In genomic region chr4:77433102-77433733, GRCh38 we compare ENCODE assay signal across 8 cellular contexts.
A peak's percentile ranks its signal among the peaks of the same experiment; 100 is the strongest.
DNase-seq lines count a peak whose midpoint lies in the region; ATAC-seq and TF ChIP-seq lines count a peak whose summit lies in the region.

No MANE protein-coding gene starts in this region.

- H3K27me3 ChIP-seq in heart left ventricle (no peaks in the 10 kb centered on the region), sigmoid colon (no peaks in the 10 kb centered on the region)

- ATAC-seq in GM18861 (IDR thresholded peaks at IDR 0.05; ENCODE audit: unreplicated experiment) (peak; percentile 93), HG03097 (IDR thresholded peaks at IDR 0.05; ENCODE audit: low FRiP score, unreplicated experiment) (peak; percentile 83), heart left ventricle (peak in 3 of 4 donors; percentile 59 to 85 (median 80))

- peaks cover 8% of the 10 kb centered on the region for H3K4me1 Mint-ChIP-seq in activated T-helper 1 cell treated with anti-CD3 and anti-CD28 coated beads, Interleukin-12 subunit alpha, Interleukin-12 subunit beta, Interleukin-2, Interleukin-4 antibody, amounts not matched to agents 30 ng/mL and 10 ng/mL and 1 ng/mL, durations not matched to agents 14 hours and 24 hours and 36 hours (ENCODE audit: low read depth)

- DNase-seq in COLO829 (ENCODE audit: low spot score) (peak; percentile 74), NCI-H2227 treated with DMSO at 0.1 percent for 48 hours (lab: John Stamatoyannopoulos, UW) (peak; percentile 23), heart left ventricle (peak in 1 of 5 donors; percentile 23), sigmoid colon (no peak), T1000 (lab: John Stamatoyannopoulos, UW) (no peak)
- DNase-seq in activated T-helper 1 cell treated with anti-CD3 and anti-CD28 coated beads, Interleukin-12 subunit alpha, Interleukin-12 subunit beta, Interleukin-2, Interleukin-4 antibody, amounts not matched to agents 30 ng/mL and 10 ng/mL and 1 ng/mL, durations not matched to agents 14 hours and 24 hours and 36 hours (ENCODE audit: low spot score), result peak; percentile 4

- no peaks in the 10 kb centered on the region for H3K27me3 Mint-ChIP-seq in activated T-helper 1 cell treated with anti-CD3 and anti-CD28 coated beads, Interleukin-12 subunit alpha, Interleukin-12 subunit beta, Interleukin-2, Interleukin-4 antibody, amounts not matched to agents 30 ng/mL and 10 ng/mL and 1 ng/mL, durations not matched to agents 14 hours and 24 hours and 36 hours (ENCODE audit: insufficient read depth)

- WGBS in heart left ventricle, 4 donors, result 0 to 3% (median 1%) methylated on average over 2 of the region's 2 CpGs
- WGBS in sigmoid colon, 2 donors, result 0 to 1% methylated on average over 2 of the region's 2 CpGs

- H3K36me3 Mint-ChIP-seq in activated T-helper 1 cell treated with anti-CD3 and anti-CD28 coated beads, Interleukin-12 subunit alpha, Interleukin-12 subunit beta, Interleukin-2, Interleukin-4 antibody, amounts not matched to agents 30 ng/mL and 10 ng/mL and 1 ng/mL, durations not matched to agents 14 hours and 24 hours and 36 hours (ENCODE audit: low read depth), result no peaks in the 10 kb centered on the region

- no peak overlapping the region for H3K4me3 Mint-ChIP-seq in activated T-helper 1 cell treated with anti-CD3 and anti-CD28 coated beads, Interleukin-12 subunit alpha, Interleukin-12 subunit beta, Interleukin-2, Interleukin-4 antibody, amounts not matched to agents 30 ng/mL and 10 ng/mL and 1 ng/mL, durations not matched to agents 14 hours and 24 hours and 36 hours

- TF ChIP-seq POLR2A in heart left ventricle (IDR thresholded peaks at IDR 0.05) (no peak), sigmoid colon (IDR thresholded peaks at IDR 0.05) (no peak)

- H3K9me3 ChIP-seq in heart left ventricle (no peaks in the 10 kb centered on the region), sigmoid colon (no peaks in the 10 kb centered on the region)

- no peak for TF ChIP-seq EP300 in sigmoid colon (IDR thresholded peaks at IDR 0.05)

- no peak overlapping the region for H3K27ac Mint-ChIP-seq in activated T-helper 1 cell treated with anti-CD3 and anti-CD28 coated beads, Interleukin-12 subunit alpha, Interleukin-12 subunit beta, Interleukin-2, Interleukin-4 antibody, amounts not matched to agents 30 ng/mL and 10 ng/mL and 1 ng/mL, durations not matched to agents 14 hours and 24 hours and 36 hours

- H3K36me3 ChIP-seq in heart left ventricle, result no peaks in the 10 kb centered on the region
- H3K36me3 ChIP-seq in sigmoid colon, result no peaks in the 10 kb centered on the region

- intact Hi-C loops in activated T-helper 1 cell treated with anti-CD3 and anti-CD28 coated beads, Interleukin-12 subunit alpha, Interleukin-12 subunit beta, Interleukin-2, Interleukin-4 antibody, amounts not matched to agents 30 ng/mL and 10 ng/mL and 1 ng/mL, durations not matched to agents 14 hours and 24 hours and 36 hours (cut with micrococcal nuclease), result loop anchor here (1.0 to 5.0 kb wide), 5 partner anchors 48 to 192 kb away; no protein-coding TSS in a partner anchor
- intact Hi-C loops in heart left ventricle (cut with DNase I), result loop anchor here (1.0 to 10.0 kb wide), 7 partner anchors 46 to 198 kb away; no protein-coding TSS in a partner anchor
- intact Hi-C loops in sigmoid colon (cut with DNase I), result no loop called here

- peak; percentile 39 to 74 (median 58) for TF ChIP-seq CTCF in heart left ventricle (IDR thresholded peaks at IDR 0.05)
- peak in 3 of 4 experiments; percentile 26 to 47 (median 46) for TF ChIP-seq CTCF in sigmoid colon (IDR thresholded peaks at IDR 0.05)

- no peaks in the 10 kb centered on the region for H3K9me3 Mint-ChIP-seq in activated T-helper 1 cell treated with anti-CD3 and anti-CD28 coated beads, Interleukin-12 subunit alpha, Interleukin-12 subunit beta, Interleukin-2, Interleukin-4 antibody, amounts not matched to agents 30 ng/mL and 10 ng/mL and 1 ng/mL, durations not matched to agents 14 hours and 24 hours and 36 hours

- H3K4me3 ChIP-seq in heart left ventricle, result peak overlapping the region in 1 of 12 donors; percentile 25
- no peak overlapping the region for H3K4me3 ChIP-seq in sigmoid colon

- H3K27ac ChIP-seq in heart left ventricle (peak overlapping the region in 2 of 12 donors; percentile 9 to 31), sigmoid colon (no peak overlapping the region)

- H3K4me1 ChIP-seq in heart left ventricle (peaks cover 0 to 28% (median 7%) of the 10 kb centered on the region in 12 donors), sigmoid colon (peaks cover 0 to 7% (median 3%) of the 10 kb centered on the region in 4 donors)

Comparison
In these comparisons a context has a peak if more than half of its experiments do, and no peak if none do; other contexts are left out.
1. DNase-seq: peak in COLO829 (single experiment), NCI-H2227 treated with DMSO at 0.1 percent for 48 hours (single experiment) and activated T-helper 1 cell treated with anti-CD3 and anti-CD28 coated beads, Interleukin-12 subunit alpha, Interleukin-12 subunit beta, Interleukin-2, Interleukin-4 antibody, amounts not matched to agents 30 ng/mL and 10 ng/mL and 1 ng/mL, durations not matched to agents 14 hours and 24 hours and 36 hours (single experiment); none in sigmoid colon (single experiment) and T1000 (single experiment).
2. Peak in every context shown above with its lines, with median percentiles within 50 percentile points of each other: ATAC-seq.